ENCODE assay signal across 8 cellular contexts in the genomic region with DNA sequence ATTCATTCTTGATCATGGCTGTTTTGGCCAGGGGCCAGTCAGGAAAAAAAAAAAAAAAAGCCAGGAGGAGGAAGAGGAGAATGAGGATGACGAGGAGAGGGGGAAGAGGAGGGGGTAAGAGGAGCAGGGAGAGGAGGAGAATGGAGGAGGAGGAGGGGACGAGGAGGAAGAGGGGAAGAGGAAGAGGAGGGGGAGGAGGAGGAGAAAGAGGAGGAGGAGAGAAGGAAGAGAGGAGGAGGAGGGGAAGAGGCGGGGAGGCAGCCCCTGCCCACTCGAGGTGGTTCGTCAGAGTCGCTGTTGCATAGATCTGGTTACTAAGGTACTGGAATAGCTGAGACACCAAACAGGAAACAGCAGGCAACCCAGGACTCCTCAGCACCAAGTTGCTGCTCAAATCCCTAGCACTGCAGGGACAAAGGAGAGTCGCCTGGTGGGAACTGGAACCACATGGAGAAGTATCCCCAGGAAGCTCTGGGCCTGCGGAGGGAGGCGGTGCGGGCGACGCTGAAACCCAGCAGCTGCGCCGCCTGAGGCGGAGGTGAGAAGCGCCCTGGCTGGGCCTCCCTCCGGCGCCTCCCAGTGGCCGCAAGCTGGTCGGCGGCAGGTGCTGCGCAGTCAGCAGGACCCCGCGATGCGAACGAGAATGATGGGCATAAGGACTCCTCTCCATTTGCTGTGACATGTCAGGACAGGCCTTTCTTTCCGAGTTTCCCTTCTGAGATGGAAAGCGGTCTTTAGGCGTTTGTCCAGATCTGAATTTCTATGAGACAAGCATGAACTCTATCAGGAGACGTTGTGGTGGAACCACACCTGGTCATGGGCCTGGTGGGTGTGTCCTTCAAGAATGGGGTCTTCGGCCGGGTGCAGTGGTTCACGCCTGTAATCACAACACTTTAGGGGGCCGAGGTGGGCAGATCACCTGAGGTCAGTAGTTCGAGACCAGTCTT.
DNase-seq lines count a peak whose midpoint lies in the region; ATAC-seq, FAIRE-seq and TF ChIP-seq lines count a peak whose summit lies in the region.

No MANE protein-coding gene starts in this region.

- peaks cover 47% of the 10 kb centered on the region for H3K4me1 Mint-ChIP-seq in nephron progenitor cell

- ATAC-seq in GM19035 (IDR thresholded peaks at IDR 0.05; ENCODE audit: unreplicated experiment): peak; percentile 83

- H3K27me3 Mint-ChIP-seq in nephron progenitor cell (ENCODE audit: low read depth, poor library complexity): peaks cover 14% of the 10 kb centered on the region

- DNase-seq in AG04449 (ENCODE audit: low read depth, low spot score) (no peak), HPDE6-E6E7 (ENCODE audit: extremely low spot score) (peak; percentile 22), RCC 7860 (ENCODE audit: low spot score) (peak; percentile 4), fibroblast of the conjunctiva (ENCODE audit: low read depth) (peak; percentile 64), nephron progenitor cell (peak; percentile 84)
- DNase-seq in activated effector memory CD4-positive, alpha-beta T cell treated with Interleukin-2 at 50 U/mL for 16 hours: peak; percentile 70
- peak; percentile 71 for DNase-seq in stimulated activated naive CD4-positive, alpha-beta T cell treated with Interleukin-2 at 50 U/mL for 16 hours (lab: John Stamatoyannopoulos, UW)

- H3K4me3 Mint-ChIP-seq in nephron progenitor cell: peak overlapping the region; percentile 69

- H3K36me3 Mint-ChIP-seq in nephron progenitor cell (ENCODE audit: low read depth): no peaks in the 10 kb centered on the region

- CTCF ChIA-PET in AG04449 (lab: Yijun Ruan, JAX): interaction anchor here (0.7 to 10.9 kb wide), 35 partner anchors 10 to 265 kb away, joined by 3 to 418 read pairs (median 4); a partner anchor contains a TSS

- peak; percentile 100 for TF ChIP-seq CTCF in AG04449 (IDR thresholded peaks at IDR 0.05; ENCODE audit: insufficient read depth, low read length, missing control alignments)
- TF ChIP-seq CTCF in nephron progenitor cell (IDR thresholded peaks at IDR 0.05): peak; percentile 97

- H3K9me3 Mint-ChIP-seq in nephron progenitor cell: no peaks in the 10 kb centered on the region

- POLR2A ChIA-PET in AG04449 (lab: Yijun Ruan, JAX): interaction anchor here (0.9 to 1.2 kb wide), 4 partner anchors 15 to 141 kb away, joined by 3 to 5 read pairs (median 4); no protein-coding TSS in a partner anchor

- peak overlapping the region; percentile 98 for H3K27ac Mint-ChIP-seq in nephron progenitor cell

- H3K4me3 ChIP-seq in AG04449 (ENCODE audit: low read depth, low read length): peak overlapping the region; percentile 41

- FAIRE-seq in RCC 7860 (lab: Jason Lieb, UNC): no peak
